ENCODE assay signal across 10 cellular contexts in genomic region chr19:14002571-14003278, GRCh38. TPM values are rescaled to one million over a fixed set of nuclear protein-coding genes. Genes with fewer than 3 reads are reported as not detected.
DNase-seq lines count a peak whose midpoint lies in the region; ATAC-seq and TF ChIP-seq lines count a peak whose summit lies in the region.
"Had no signal": no experiment of that assay in that cellular context is flagged by ENCODE, and none has a peak within 500 bp of the region (broad histone marks: within the 10 kb centered on the region; RNA-seq: fewer than 3 reads in every experiment).

No MANE protein-coding gene starts in this region.

- DNase-seq in cardiac muscle cell (ENCODE audit: low read depth in 1 of 2, low spot score in 1 of 2) (no peak), cardiac septum (ENCODE audit: low spot score) (no peak), body of pancreas (no peak), myocyte (ENCODE audit: low read depth) (peak; percentile 26), NCI-H82 (lab: John Stamatoyannopoulos, UW) (no peak), hepatic stellate cell (ENCODE audit: low spot score) (no peak)

- H3K4me3 ChIP-seq in cardiac muscle cell (no peak overlapping the region), body of pancreas (no peak overlapping the region), urinary bladder (ENCODE audit: low read depth, low read length) (no peak overlapping the region)

- H3K9me3 ChIP-seq in cardiac muscle cell (ENCODE audit: low read depth) (no peaks in the 10 kb centered on the region), body of pancreas (no peaks in the 10 kb centered on the region)

- TF ChIP-seq CTCF in cardiac muscle cell (IDR thresholded peaks at IDR 0.05; ENCODE audit: low read depth, low read length): no peak
- TF ChIP-seq CTCF in body of pancreas (IDR thresholded peaks at IDR 0.05): no peak

- H3K27me3 ChIP-seq in cardiac muscle cell (no peaks in the 10 kb centered on the region), body of pancreas (no peaks in the 10 kb centered on the region)

- intact Hi-C loops in cardiac septum (cut with DNase I): no loop called here
- intact Hi-C loops in body of pancreas (cut with DNase I): no loop called here

- H3K4me1 ChIP-seq in cardiac muscle cell (ENCODE audit: low read depth) (no peaks in the 10 kb centered on the region), body of pancreas (peaks cover 45% of the 10 kb centered on the region), urinary bladder (ENCODE audit: insufficient read depth) (no peaks in the 10 kb centered on the region)

- WGBS in body of pancreas, 2 donors: 38 to 67% methylated on average over 6 to 13 of the region's 13 CpGs
- 62% methylated on average over 13 of the region's 13 CpGs for WGBS in urinary bladder

- ATAC-seq in body of pancreas (no peak), GM21576 (IDR thresholded peaks at IDR 0.05; ENCODE audit: unreplicated experiment) (no peak)

- H3K36me3 ChIP-seq in cardiac muscle cell (no peaks in the 10 kb centered on the region), body of pancreas (replicated peaks in 1 of 2; ENCODE audit: insufficient read depth in 1 of 2, low read depth in 2 of 2) (no peaks in the 10 kb centered on the region), urinary bladder (ENCODE audit: insufficient read depth) (no peaks in the 10 kb centered on the region)

- H3K27ac ChIP-seq in cardiac muscle cell (peak overlapping the region; percentile 42), body of pancreas (peak overlapping the region in 3 of 4 donors; percentile 95 to 100 (median 99)), urinary bladder (ENCODE audit: low read depth) (peak overlapping the region; percentile 66)
- H3K27ac ChIP-seq: KMS-11, VCaP had no signal

- TF ChIP-seq POLR2A in body of pancreas (IDR thresholded peaks at IDR 0.05): no peak

RNA-seq across cellular contexts. Expression of gene RFX1, which starts 3.4 kb away (rescaled TPM):
- 8.9 TPM in 2 replicates for total RNA-seq in cardiac muscle cell
- 2.7 and 3.3 TPM in 2 replicates for polyA plus RNA-seq in cardiac muscle cell
- 13.4 TPM for total RNA-seq in cardiac septum
- total RNA-seq in body of pancreas: 1 to 10 TPM; 3.9 to 7.6 TPM
- total RNA-seq in myocyte: 2.0 and 2.5 TPM in 2 replicates
- 7.4 TPM for polyA plus RNA-seq in myocyte (2012)
- 2.9 TPM for total RNA-seq in urinary bladder
- polyA plus RNA-seq in urinary bladder: 8.1 TPM

RNA-seq across cellular contexts. Expression of gene RLN3, which starts 25.2 kb away (rescaled TPM):
- total RNA-seq in cardiac muscle cell: not detected in 2 replicates
- polyA plus RNA-seq in cardiac muscle cell: 0.44 TPM in 1 of 2 replicates, not detected in the other
- total RNA-seq in cardiac septum: not detected
- total RNA-seq in body of pancreas: not detected
- not detected in 2 replicates for total RNA-seq in myocyte
- not detected for polyA plus RNA-seq in myocyte (2012)
- not detected for total RNA-seq in urinary bladder
- polyA plus RNA-seq in urinary bladder: not detected

RNA-seq across cellular contexts. Expression of gene IL27RA, which starts 28.8 kb away (rescaled TPM):
- total RNA-seq in cardiac muscle cell: 4.6 and 7.1 TPM in 2 replicates
- polyA plus RNA-seq in cardiac muscle cell: 4.3 and 17.1 TPM in 2 replicates
- total RNA-seq in cardiac septum: 3.0 TPM
- total RNA-seq in body of pancreas: 1 to 10 TPM; 1.3 to 3.6 TPM
- 0.32 TPM in 1 of 2 replicates, not detected in the other for total RNA-seq in myocyte
- 0.78 TPM for polyA plus RNA-seq in myocyte (2012)
- 2.0 TPM for total RNA-seq in urinary bladder
- polyA plus RNA-seq in urinary bladder: 4.8 TPM

RNA-seq across cellular contexts. Expression of gene DCAF15, which starts 50.4 kb away (rescaled TPM):
- total RNA-seq in cardiac muscle cell (44.6 and 48.1 TPM in 2 replicates), cardiac septum (17.0 TPM), body of pancreas (10 to 100 TPM in 1 of 2 donors, 1 to 10 TPM in 1; 7.0 to 20.4 TPM), myocyte (13.7 and 15.8 TPM in 2 replicates), urinary bladder (6.6 TPM)
- polyA plus RNA-seq in cardiac muscle cell (33.3 and 34.0 TPM in 2 replicates), urinary bladder (26.0 TPM)
- polyA plus RNA-seq in myocyte (2012): 20.7 TPM

RNA-seq across cellular contexts. Expression of gene PALM3, which starts 59.2 kb away (rescaled TPM):
- total RNA-seq in cardiac muscle cell (0.25 and 0.30 TPM in 2 replicates), cardiac septum (0.46 TPM), body of pancreas (10 to 100 TPM; 17.4 to 28.3 TPM), myocyte (not detected in 2 replicates), urinary bladder (0.90 TPM)
- polyA plus RNA-seq in cardiac muscle cell (0.10 and 1.0 TPM in 2 replicates), urinary bladder (2.8 TPM)
- polyA plus RNA-seq in myocyte (2012): 0.21 TPM

Comparison
In these comparisons a context has a peak if more than half of its experiments do, and no peak if none do; other contexts are left out.
1. H3K27ac ChIP-seq: peak in every context shown above with its lines; median percentile 99 in body of pancreas; 66 in urinary bladder; 42 in cardiac muscle cell.